1 cellular context compared by ENCODE assay signal in the genomic region with DNA sequence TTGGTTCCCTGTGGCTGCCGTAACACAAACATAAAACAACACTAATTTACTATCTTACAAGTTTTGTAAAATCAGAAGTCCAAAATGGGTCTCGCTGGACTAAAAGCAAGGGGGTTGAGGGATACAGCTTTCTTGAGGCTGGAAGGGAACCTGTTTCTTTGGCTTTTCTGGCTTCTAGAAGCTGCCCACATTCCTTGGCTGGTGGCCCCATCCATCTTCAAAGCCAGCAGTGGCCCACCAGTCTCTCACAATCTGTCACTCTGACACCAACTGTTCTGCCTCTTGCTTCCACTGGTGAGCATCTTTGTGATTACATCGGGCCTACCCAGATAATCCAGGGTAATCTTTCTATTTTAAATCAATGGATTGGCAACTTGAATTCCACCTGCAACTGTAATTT.
TF ChIP-seq lines count a peak whose summit lies in the region.

No MANE protein-coding gene starts in this region.

TF ChIP-seq in GM23338, 12 proteins besides CTCF, POLR2A, EP300 and RAD21:
- TF ChIP-seq, protein P1, sequence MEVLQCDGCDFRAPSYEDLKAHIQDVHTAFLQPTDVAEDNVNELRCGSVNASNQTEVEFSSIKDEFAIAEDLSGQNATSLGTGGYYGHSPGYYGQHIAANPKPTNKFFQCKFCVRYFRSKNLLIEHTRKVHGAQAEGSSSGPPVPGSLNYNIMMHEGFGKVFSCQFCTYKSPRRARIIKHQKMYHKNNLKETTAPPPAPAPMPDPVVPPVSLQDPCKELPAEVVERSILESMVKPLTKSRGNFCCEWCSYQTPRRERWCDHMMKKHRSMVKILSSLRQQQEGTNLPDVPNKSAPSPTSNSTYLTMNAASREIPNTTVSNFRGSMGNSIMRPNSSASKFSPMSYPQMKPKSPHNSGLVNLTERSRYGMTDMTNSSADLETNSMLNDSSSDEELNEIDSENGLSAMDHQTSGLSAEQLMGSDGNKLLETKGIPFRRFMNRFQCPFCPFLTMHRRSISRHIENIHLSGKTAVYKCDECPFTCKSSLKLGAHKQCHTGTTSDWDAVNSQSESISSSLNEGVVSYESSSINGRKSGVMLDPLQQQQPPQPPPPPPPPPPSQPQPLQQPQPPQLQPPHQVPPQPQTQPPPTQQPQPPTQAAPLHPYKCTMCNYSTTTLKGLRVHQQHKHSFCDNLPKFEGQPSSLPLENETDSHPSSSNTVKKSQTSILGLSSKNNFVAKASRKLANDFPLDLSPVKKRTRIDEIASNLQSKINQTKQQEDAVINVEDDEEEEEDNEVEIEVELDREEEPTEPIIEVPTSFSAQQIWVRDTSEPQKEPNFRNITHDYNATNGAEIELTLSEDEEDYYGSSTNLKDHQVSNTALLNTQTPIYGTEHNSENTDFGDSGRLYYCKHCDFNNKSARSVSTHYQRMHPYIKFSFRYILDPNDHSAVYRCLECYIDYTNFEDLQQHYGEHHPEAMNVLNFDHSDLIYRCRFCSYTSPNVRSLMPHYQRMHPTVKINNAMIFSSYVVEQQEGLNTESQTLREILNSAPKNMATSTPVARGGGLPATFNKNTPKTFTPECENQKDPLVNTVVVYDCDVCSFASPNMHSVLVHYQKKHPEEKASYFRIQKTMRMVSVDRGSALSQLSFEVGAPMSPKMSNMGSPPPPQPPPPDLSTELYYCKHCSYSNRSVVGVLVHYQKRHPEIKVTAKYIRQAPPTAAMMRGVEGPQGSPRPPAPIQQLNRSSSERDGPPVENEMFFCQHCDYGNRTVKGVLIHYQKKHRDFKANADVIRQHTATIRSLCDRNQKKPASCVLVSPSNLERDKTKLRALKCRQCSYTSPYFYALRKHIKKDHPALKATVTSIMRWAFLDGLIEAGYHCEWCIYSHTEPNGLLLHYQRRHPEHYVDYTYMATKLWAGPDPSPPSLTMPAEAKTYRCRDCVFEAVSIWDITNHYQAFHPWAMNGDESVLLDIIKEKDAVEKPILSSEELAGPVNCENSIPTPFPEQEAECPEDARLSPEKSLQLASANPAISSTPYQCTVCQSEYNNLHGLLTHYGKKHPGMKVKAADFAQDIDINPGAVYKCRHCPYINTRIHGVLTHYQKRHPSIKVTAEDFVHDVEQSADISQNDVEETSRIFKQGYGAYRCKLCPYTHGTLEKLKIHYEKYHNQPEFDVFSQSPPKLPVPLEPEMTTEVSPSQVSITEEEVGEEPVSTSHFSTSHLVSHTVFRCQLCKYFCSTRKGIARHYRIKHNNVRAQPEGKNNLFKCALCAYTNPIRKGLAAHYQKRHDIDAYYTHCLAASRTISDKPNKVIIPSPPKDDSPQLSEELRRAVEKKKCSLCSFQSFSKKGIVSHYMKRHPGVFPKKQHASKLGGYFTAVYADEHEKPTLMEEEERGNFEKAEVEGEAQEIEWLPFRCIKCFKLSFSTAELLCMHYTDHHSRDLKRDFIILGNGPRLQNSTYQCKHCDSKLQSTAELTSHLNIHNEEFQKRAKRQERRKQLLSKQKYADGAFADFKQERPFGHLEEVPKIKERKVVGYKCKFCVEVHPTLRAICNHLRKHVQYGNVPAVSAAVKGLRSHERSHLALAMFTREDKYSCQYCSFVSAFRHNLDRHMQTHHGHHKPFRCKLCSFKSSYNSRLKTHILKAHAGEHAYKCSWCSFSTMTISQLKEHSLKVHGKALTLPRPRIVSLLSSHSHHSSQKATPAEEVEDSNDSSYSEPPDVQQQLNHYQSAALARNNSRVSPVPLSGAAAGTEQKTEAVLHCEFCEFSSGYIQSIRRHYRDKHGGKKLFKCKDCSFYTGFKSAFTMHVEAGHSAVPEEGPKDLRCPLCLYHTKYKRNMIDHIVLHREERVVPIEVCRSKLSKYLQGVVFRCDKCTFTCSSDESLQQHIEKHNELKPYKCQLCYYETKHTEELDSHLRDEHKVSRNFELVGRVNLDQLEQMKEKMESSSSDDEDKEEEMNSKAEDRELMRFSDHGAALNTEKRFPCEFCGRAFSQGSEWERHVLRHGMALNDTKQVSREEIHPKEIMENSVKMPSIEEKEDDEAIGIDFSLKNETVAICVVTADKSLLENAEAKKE (CRISPR knock-in tag; IDR thresholded peaks at IDR 0.05): no peak
- TF ChIP-seq CREB1 (CRISPR knock-in tag; IDR thresholded peaks at IDR 0.05; ENCODE audit: low read depth) (no peak), JUNB (IDR thresholded peaks at IDR 0.05; ENCODE audit: unreplicated experiment) (no peak), ZNF114 (CRISPR knock-in tag; IDR thresholded peaks at IDR 0.05) (no peak), EZH2 (IDR thresholded peaks at IDR 0.05; ENCODE audit: low read depth, unreplicated experiment) (no peak), STAT1 (IDR thresholded peaks at IDR 0.05; ENCODE audit: unreplicated experiment) (no peak), ZNF331 (CRISPR knock-in tag; IDR thresholded peaks at IDR 0.05; ENCODE audit: low read depth) (no peak), POLR2AphosphoS5 (IDR thresholded peaks at IDR 0.05; ENCODE audit: low read depth) (no peak), NANOG (IDR thresholded peaks at IDR 0.05; ENCODE audit: borderline replicate concordance) (no peak), EZH2phosphoT487 (IDR thresholded peaks at IDR 0.05; ENCODE audit: unreplicated experiment) (no peak)
- TF ChIP-seq, protein P2, sequence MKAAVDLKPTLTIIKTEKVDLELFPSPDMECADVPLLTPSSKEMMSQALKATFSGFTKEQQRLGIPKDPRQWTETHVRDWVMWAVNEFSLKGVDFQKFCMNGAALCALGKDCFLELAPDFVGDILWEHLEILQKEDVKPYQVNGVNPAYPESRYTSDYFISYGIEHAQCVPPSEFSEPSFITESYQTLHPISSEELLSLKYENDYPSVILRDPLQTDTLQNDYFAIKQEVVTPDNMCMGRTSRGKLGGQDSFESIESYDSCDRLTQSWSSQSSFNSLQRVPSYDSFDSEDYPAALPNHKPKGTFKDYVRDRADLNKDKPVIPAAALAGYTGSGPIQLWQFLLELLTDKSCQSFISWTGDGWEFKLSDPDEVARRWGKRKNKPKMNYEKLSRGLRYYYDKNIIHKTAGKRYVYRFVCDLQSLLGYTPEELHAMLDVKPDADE (IDR thresholded peaks at IDR 0.05): no peak
- TF ChIP-seq, protein P3, sequence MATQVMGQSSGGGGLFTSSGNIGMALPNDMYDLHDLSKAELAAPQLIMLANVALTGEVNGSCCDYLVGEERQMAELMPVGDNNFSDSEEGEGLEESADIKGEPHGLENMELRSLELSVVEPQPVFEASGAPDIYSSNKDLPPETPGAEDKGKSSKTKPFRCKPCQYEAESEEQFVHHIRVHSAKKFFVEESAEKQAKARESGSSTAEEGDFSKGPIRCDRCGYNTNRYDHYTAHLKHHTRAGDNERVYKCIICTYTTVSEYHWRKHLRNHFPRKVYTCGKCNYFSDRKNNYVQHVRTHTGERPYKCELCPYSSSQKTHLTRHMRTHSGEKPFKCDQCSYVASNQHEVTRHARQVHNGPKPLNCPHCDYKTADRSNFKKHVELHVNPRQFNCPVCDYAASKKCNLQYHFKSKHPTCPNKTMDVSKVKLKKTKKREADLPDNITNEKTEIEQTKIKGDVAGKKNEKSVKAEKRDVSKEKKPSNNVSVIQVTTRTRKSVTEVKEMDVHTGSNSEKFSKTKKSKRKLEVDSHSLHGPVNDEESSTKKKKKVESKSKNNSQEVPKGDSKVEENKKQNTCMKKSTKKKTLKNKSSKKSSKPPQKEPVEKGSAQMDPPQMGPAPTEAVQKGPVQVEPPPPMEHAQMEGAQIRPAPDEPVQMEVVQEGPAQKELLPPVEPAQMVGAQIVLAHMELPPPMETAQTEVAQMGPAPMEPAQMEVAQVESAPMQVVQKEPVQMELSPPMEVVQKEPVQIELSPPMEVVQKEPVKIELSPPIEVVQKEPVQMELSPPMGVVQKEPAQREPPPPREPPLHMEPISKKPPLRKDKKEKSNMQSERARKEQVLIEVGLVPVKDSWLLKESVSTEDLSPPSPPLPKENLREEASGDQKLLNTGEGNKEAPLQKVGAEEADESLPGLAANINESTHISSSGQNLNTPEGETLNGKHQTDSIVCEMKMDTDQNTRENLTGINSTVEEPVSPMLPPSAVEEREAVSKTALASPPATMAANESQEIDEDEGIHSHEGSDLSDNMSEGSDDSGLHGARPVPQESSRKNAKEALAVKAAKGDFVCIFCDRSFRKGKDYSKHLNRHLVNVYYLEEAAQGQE (IDR thresholded peaks at IDR 0.05; ENCODE audit: unreplicated experiment): no peak
